In the genomic region with DNA sequence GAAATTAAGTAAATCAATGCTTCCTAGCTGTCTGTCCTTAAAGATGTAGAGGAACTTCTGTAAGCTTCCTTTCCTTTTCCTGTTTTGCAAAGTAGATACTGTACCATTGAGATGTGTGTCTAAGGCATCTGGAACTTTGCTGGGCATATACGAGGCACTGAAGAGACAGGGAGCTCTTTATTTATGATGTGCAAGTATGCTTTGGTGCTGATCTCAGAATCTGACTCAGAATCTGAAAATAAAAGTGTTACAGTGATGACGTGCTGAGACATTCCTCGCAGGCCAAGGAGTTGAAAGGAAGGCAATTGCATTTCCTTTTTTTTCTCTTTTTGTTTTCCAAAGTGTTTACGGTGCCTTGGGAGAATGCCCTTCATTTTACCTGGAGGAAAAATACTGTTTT, we compare ENCODE assay signal across 1 cellular context.
TF ChIP-seq lines count a peak whose summit lies in the region.

No MANE protein-coding gene starts in this region.

TF ChIP-seq in A549, 52 proteins besides CTCF, POLR2A, EP300 and RAD21 (continued from another document):
- TF ChIP-seq, protein P1, sequence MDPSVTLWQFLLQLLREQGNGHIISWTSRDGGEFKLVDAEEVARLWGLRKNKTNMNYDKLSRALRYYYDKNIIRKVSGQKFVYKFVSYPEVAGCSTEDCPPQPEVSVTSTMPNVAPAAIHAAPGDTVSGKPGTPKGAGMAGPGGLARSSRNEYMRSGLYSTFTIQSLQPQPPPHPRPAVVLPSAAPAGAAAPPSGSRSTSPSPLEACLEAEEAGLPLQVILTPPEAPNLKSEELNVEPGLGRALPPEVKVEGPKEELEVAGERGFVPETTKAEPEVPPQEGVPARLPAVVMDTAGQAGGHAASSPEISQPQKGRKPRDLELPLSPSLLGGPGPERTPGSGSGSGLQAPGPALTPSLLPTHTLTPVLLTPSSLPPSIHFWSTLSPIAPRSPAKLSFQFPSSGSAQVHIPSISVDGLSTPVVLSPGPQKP (IDR thresholded peaks at IDR 0.05; ENCODE audit: low read depth, low read length), result no peak
TF ChIP-seq in A549: peak in this region for 0.
